Comparison of ENCODE assay signal across 11 cellular contexts in the genomic region with DNA sequence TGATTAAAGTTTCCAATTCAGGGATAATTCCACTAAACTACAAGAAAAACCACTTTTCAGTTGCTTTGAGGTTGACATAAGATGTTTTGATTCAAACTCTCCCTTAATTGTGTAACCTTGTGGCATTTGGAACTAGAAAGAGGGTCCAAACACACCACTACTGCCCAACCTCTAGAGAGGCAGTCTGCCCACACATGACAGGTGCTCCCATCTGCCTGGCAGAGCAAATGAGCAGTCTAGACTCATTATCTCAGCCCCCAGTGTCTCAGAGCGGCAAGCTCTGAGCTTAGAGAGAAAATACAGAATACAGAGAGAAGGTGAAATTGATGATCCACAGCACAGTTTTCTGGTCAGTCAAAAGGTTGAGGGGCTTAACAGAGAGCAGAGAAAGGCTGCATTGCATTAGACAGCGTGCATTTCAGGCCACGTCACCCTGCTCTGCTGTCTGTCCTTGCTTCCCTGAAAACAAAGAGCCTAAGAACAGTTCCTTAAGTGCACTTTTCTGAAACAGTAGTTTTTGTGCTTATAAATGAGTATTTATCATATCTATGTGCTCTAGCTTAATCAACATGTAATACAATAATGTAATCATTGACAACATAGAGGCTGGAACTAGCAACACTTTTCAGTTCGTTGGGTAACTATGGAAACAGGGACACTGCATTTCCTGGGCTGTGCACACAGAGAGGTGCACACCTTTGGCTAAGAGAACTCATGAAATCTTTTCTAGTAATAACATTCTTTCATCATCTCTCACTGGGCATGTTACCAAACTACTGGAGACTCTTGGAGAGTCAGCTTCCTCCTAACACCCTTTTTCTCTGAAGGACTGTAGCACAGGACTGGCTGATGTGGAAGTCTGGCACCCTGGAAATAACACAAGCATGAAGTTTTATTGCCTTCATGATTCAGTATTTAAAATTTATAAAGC.
DNase-seq lines count a peak whose midpoint lies in the region; ATAC-seq and TF ChIP-seq lines count a peak whose summit lies in the region.
"Had no signal": no experiment of that assay in that cellular context is flagged by ENCODE, and none has a peak within 500 bp of the region (broad histone marks: within the 10 kb centered on the region; RNA-seq: fewer than 3 reads in every experiment).

No MANE protein-coding gene starts in this region.

- H3K4me3 ChIP-seq in epithelial cell of proximal tubule (ENCODE audit: low read depth, low read length) (no peak overlapping the region), SK-N-SH (ENCODE audit: low read depth in 2 of 2, low read length in 1 of 2) (no peak overlapping the region)
- no peak overlapping the region for H3K4me3 ChIP-seq in CD8-positive, alpha-beta T cell (ENCODE audit: low read depth, low read length)

- peak; percentile 61 for ATAC-seq in HG03378 (IDR thresholded peaks at IDR 0.05; ENCODE audit: unreplicated experiment)
- ATAC-seq in CD8-positive, alpha-beta T cell: no peak

- H3K9ac ChIP-seq in SK-N-SH: no peak overlapping the region

- TF ChIP-seq CTCF in epithelial cell of proximal tubule (conservative IDR thresholded peaks at IDR 0.05; ENCODE audit: low read depth, low read length) (no peak), SK-N-SH (IDR thresholded peaks at IDR 0.05) (no peak)
- no peak for TF ChIP-seq CTCF in CD8-positive, alpha-beta T cell (IDR thresholded peaks at IDR 0.05)

- POLR2A ChIA-PET in CD8-positive, alpha-beta T cell (lab: Charles Lee): no interaction called here
- POLR2A ChIA-PET in SK-N-SH (lab: Yijun Ruan, JAX): no interaction called here

- CTCF ChIA-PET in CD8-positive, alpha-beta T cell (lab: Charles Lee): no interaction called here
- CTCF ChIA-PET in SK-N-SH (lab: Yijun Ruan, JAX): no interaction called here

- H3K4me3 Mint-ChIP-seq in CD8-positive, alpha-beta T cell: no peak overlapping the region
- H3K4me3 Mint-ChIP-seq: CD8-positive, alpha-beta memory T cell had no signal

- H2AFZ ChIP-seq in SK-N-SH (ENCODE audit: low read depth): no peak overlapping the region

- H3K9me2 ChIP-seq in SK-N-SH: no peaks in the 10 kb centered on the region

- no peaks in the 10 kb centered on the region for H3F3A ChIP-seq in SK-N-SH (replicated peaks; ENCODE audit: insufficient read depth)

- no peak overlapping the region for H3K27ac ChIP-seq in CD8-positive, alpha-beta T cell (ENCODE audit: low read depth, low read length)
- H3K27ac ChIP-seq in SK-N-SH (ENCODE audit: low read depth in 2 of 2, low read length in 1 of 2): no peak overlapping the region

- DNase-seq in SHP77 (lab: John Stamatoyannopoulos, UW) (peak; percentile 2 to 31), SHP77 treated with DMSO at 0.1 percent for 48 hours (lab: John Stamatoyannopoulos, UW) (no peak), epithelial cell of proximal tubule (ENCODE audit: low read depth) (peak; percentile 50), activated gamma-delta T cell (lab: John Stamatoyannopoulos, UW) (no peak), SK-N-SH (no peak)
- DNase-seq in CD8-positive, alpha-beta T cell: no peak
- DNase-seq in stimulated activated naive CD4-positive, alpha-beta T cell treated with Interleukin-2 at 50 U/mL for 16 hours (lab: John Stamatoyannopoulos, UW): no peak
- DNase-seq: CD8-positive, alpha-beta memory T cell; NCI-H345 had no signal

- H3K36me3 ChIP-seq in CD8-positive, alpha-beta T cell (ENCODE audit: insufficient read depth, low read length): no peaks in the 10 kb centered on the region
- H3K36me3 ChIP-seq in SK-N-SH (replicated peaks in 1 of 2; ENCODE audit: control insufficient read depth in 1 of 2, insufficient read depth in 2 of 2, low read length in 1 of 2): no peaks in the 10 kb centered on the region

- 11% methylated on average over 4 of the region's 4 CpGs for WGBS in SK-N-SH (ENCODE audit: low lambda C conversion rate)

- intact Hi-C loops in CD8-positive, alpha-beta T cell (cut with DNase I, micrococcal nuclease): no loop called here

- H3K4me1 Mint-ChIP-seq in CD8-positive, alpha-beta T cell (ENCODE audit: low read depth): no peaks in the 10 kb centered on the region

- H3K36me3 Mint-ChIP-seq in CD8-positive, alpha-beta T cell: no peaks in the 10 kb centered on the region
- H3K36me3 Mint-ChIP-seq: activated naive CD4-positive, alpha-beta T cell treated with anti-CD3 and anti-CD28 coated beads, Interleukin-2, amount 50 U/mL, for 72 hours; CD8-positive, alpha-beta memory T cell had no signal

- no peak overlapping the region for H3K27ac Mint-ChIP-seq in CD8-positive, alpha-beta T cell
- H3K27ac Mint-ChIP-seq: activated naive CD4-positive, alpha-beta T cell treated with anti-CD3 and anti-CD28 coated beads, Interleukin-2, amount 50 U/mL, for 72 hours; CD8-positive, alpha-beta memory T cell had no signal

- H4K20me1 ChIP-seq in SK-N-SH (ENCODE audit: insufficient read depth): no peaks in the 10 kb centered on the region

- H3K79me2 ChIP-seq in SK-N-SH (ENCODE audit: insufficient read depth): no peaks in the 10 kb centered on the region

- H3K9me3 Mint-ChIP-seq in CD8-positive, alpha-beta T cell: no peaks in the 10 kb centered on the region
- H3K9me3 Mint-ChIP-seq: activated naive CD4-positive, alpha-beta T cell treated with anti-CD3 and anti-CD28 coated beads, Interleukin-2, amount 50 U/mL, for 72 hours; CD8-positive, alpha-beta memory T cell had no signal

- no peak for TF ChIP-seq RAD21 in SK-N-SH (IDR thresholded peaks at IDR 0.05; ENCODE audit: low read length)

- no peak for TF ChIP-seq EP300 in SK-N-SH (IDR thresholded peaks at IDR 0.05; ENCODE audit: borderline replicate concordance in 1 of 2, low read depth in 1 of 2, low read length in 1 of 2)

- no peaks in the 10 kb centered on the region for H3K4me1 ChIP-seq in CD8-positive, alpha-beta T cell (ENCODE audit: insufficient read depth, low read length)
- H3K4me1 ChIP-seq in SK-N-SH (ENCODE audit: control insufficient read depth in 1 of 2, insufficient read depth in 2 of 2, low read depth in 1 of 2, low read length in 1 of 2): no peaks in the 10 kb centered on the region; a peak in 1 of 4 replicates

- H3K9me3 ChIP-seq in CD8-positive, alpha-beta T cell (ENCODE audit: low read length): no peaks in the 10 kb centered on the region
- H3K9me3 ChIP-seq in SK-N-SH: no peaks in the 10 kb centered on the region

- no peak overlapping the region; the same call in 1 of the 2 replicates for H3K4me2 ChIP-seq in SK-N-SH

- H3K27me3 ChIP-seq in CD8-positive, alpha-beta T cell (ENCODE audit: insufficient read depth, low read length): no peaks in the 10 kb centered on the region
- no peaks in the 10 kb centered on the region for H3K27me3 ChIP-seq in SK-N-SH (ENCODE audit: insufficient read depth)

- H3K27me3 Mint-ChIP-seq in CD8-positive, alpha-beta T cell (ENCODE audit: low read depth): no peaks in the 10 kb centered on the region
- H3K27me3 Mint-ChIP-seq: CD8-positive, alpha-beta memory T cell had no signal

TF ChIP-seq in SK-N-SH, 30 proteins besides CTCF, POLR2A, EP300 and RAD21:
- no peak for TF ChIP-seq POLR2AphosphoS5 (IDR thresholded peaks at IDR 0.05; ENCODE audit: low read depth, low read length)
- TF ChIP-seq, protein P1, sequence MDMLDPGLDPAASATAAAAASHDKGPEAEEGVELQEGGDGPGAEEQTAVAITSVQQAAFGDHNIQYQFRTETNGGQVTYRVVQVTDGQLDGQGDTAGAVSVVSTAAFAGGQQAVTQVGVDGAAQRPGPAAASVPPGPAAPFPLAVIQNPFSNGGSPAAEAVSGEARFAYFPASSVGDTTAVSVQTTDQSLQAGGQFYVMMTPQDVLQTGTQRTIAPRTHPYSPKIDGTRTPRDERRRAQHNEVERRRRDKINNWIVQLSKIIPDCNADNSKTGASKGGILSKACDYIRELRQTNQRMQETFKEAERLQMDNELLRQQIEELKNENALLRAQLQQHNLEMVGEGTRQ (IDR thresholded peaks at IDR 0.05; ENCODE audit: borderline replicate concordance, low read depth, low read length): no peak
- TF ChIP-seq RXRA (IDR thresholded peaks at IDR 0.05; ENCODE audit: borderline replicate concordance, low read depth): no peak

Comparison
In these comparisons a context has a peak if more than half of its experiments do, and no peak if none do; other contexts are left out.
1. DNase-seq: peak in SHP77 (2 of 2) and epithelial cell of proximal tubule (single experiment); none in SHP77 treated with DMSO at 0.1 percent for 48 hours (single experiment), CD8-positive, alpha-beta T cell (0 of 7), stimulated activated naive CD4-positive, alpha-beta T cell treated with Interleukin-2 at 50 U/mL for 16 hours (single experiment), activated gamma-delta T cell (single experiment) and SK-N-SH (single experiment).